ENCODE assay signal across 17 cellular contexts in genomic region chr16:87691686-87692079, GRCh38.
DNase-seq lines count a peak whose midpoint lies in the region; ATAC-seq and TF ChIP-seq lines count a peak whose summit lies in the region.
"Had no signal": no experiment of that assay in that cellular context is flagged by ENCODE, and none has a peak within 500 bp of the region (broad histone marks: within the 10 kb centered on the region; RNA-seq: fewer than 3 reads in every experiment).

No MANE protein-coding gene starts in this region.

- peak overlapping the region; percentile 2 to 97 (median 58); a peak in 17 of 22 replicates for H3K4me2 ChIP-seq in BLaER1 treated with 17β-estradiol and CSF1 and Interleukin-3, amounts not matched to agents 10 nM and 100 nM

- no peak for TF ChIP-seq CTCF in HEK293 (tag by site-specific recombination; IDR thresholded peaks at IDR 0.05)
- TF ChIP-seq CTCF in mesothelial cell of epicardium (IDR thresholded peaks at IDR 0.05; ENCODE audit: unreplicated experiment), result no peak

- H3K36me3 ChIP-seq in BLaER1 treated with 17β-estradiol and CSF1 and Interleukin-3, amounts not matched to agents 10 nM and 100 nM, result peaks cover 8 to 32% (median 18%) of the 10 kb centered on the region in 11 experiments; a peak in 16 of 22 replicates
- peaks cover 0 to 29% of the 10 kb centered on the region in 2 experiments; a peak in 1 of 3 replicates for H3K36me3 ChIP-seq in HEK293 (ENCODE audit: control insufficient read depth in 2 of 2, insufficient read depth in 1 of 2, low read length in 2 of 2)
- H3K36me3 ChIP-seq: SJCRH30 had no signal

- DNase-seq in activated CD4-positive, alpha-beta T cell treated with anti-CD3 and anti-CD28 coated beads, Interleukin-2, amount 10 ng/mL, durations not matched to agents 7 days and 5 days, result no peak
- no peak for DNase-seq in activated CD4-positive, alpha-beta T cell treated with anti-CD3 and anti-CD28 coated beads, Interleukin-2, amount 50 U/mL, for 48 hours
- DNase-seq in occipital lobe (lab: John Stamatoyannopoulos, UW) (peak; percentile 38), mesothelial cell of epicardium (ENCODE audit: low spot score in 2 of 2, unreplicated experiment in 2 of 2) (no peak), HUDEP-2 (lab: John Stamatoyannopoulos, UW; ENCODE audit: unreplicated experiment in 76 of 76) (no peak)
- DNase-seq: CD8-positive, alpha-beta memory T cell; GDM1; HCEC 1CT; Karpas-422; NCI-H1436; NCI-H1930; NCI-H226; SJCRH30 had no signal

- peaks cover 0 to 67% (median 28%) of the 10 kb centered on the region in 11 experiments; a peak in 15 of 22 replicates for H4K20me1 ChIP-seq in BLaER1 treated with 17β-estradiol and CSF1 and Interleukin-3, amounts not matched to agents 10 nM and 100 nM

- H3K4me3 Mint-ChIP-seq in activated CD4-positive, alpha-beta T cell treated with anti-CD3 and anti-CD28 coated beads, Interleukin-2, amount 10 ng/mL, durations not matched to agents 7 days and 5 days, result no peak overlapping the region
- H3K4me3 Mint-ChIP-seq in mesothelial cell of epicardium, result no peak overlapping the region
- H3K4me3 Mint-ChIP-seq: CD8-positive, alpha-beta memory T cell had no signal

- H3K36me3 Mint-ChIP-seq in activated CD4-positive, alpha-beta T cell treated with anti-CD3 and anti-CD28 coated beads, Interleukin-2, amount 10 ng/mL, durations not matched to agents 7 days and 5 days (ENCODE audit: low read depth), result peaks cover 6% of the 10 kb centered on the region
- peaks cover 3% of the 10 kb centered on the region for H3K36me3 Mint-ChIP-seq in mesothelial cell of epicardium

- no peaks in the 10 kb centered on the region for H3K9me3 ChIP-seq in BLaER1 treated with 17β-estradiol and CSF1 and Interleukin-3, amounts not matched to agents 10 nM and 100 nM (replicated peaks in 1 of 11)
- no peaks in the 10 kb centered on the region for H3K9me3 ChIP-seq in HEK293 (ENCODE audit: control insufficient read depth, insufficient read depth, low read depth, low read length)
- H3K9me3 ChIP-seq: SJCRH30 had no signal

- CTCF ChIA-PET in activated CD4-positive, alpha-beta T cell treated with anti-CD3 and anti-CD28 coated beads, Interleukin-2, amount 10 ng/mL, durations not matched to agents 7 days and 5 days (lab: Charles Lee), result interaction anchor here (0.6 to 2.4 kb wide), 2 partner anchors 11 to 533 kb away, joined by 4 to 8 read pairs; no protein-coding TSS in a partner anchor
- CTCF ChIA-PET in HEK293 (lab: Yijun Ruan, JAX), result no interaction called here

- POLR2A ChIA-PET in activated CD4-positive, alpha-beta T cell treated with anti-CD3 and anti-CD28 coated beads, Interleukin-2, amount 10 ng/mL, durations not matched to agents 7 days and 5 days (lab: Charles Lee), result no interaction called here
- POLR2A ChIA-PET in HEK293 (lab: Yijun Ruan, JAX), result no interaction called here

- peak overlapping the region; percentile 31 for H3K27ac Mint-ChIP-seq in activated CD4-positive, alpha-beta T cell treated with anti-CD3 and anti-CD28 coated beads, Interleukin-2, amount 10 ng/mL, durations not matched to agents 7 days and 5 days
- H3K27ac Mint-ChIP-seq in mesothelial cell of epicardium, result no peak overlapping the region

- peak overlapping the region in 3 of 11 experiments; percentile 26 to 41 (median 27); a peak in 4 of 22 replicates for H3K9ac ChIP-seq in BLaER1 treated with 17β-estradiol and CSF1 and Interleukin-3, amounts not matched to agents 10 nM and 100 nM

- H3K27me3 Mint-ChIP-seq in activated CD4-positive, alpha-beta T cell treated with anti-CD3 and anti-CD28 coated beads, Interleukin-2, amount 10 ng/mL, durations not matched to agents 7 days and 5 days, result no peaks in the 10 kb centered on the region
- H3K27me3 Mint-ChIP-seq in mesothelial cell of epicardium (ENCODE audit: low read depth), result no peaks in the 10 kb centered on the region
- H3K27me3 Mint-ChIP-seq: CD8-positive, alpha-beta memory T cell had no signal

- no peaks in the 10 kb centered on the region for H3K4me1 Mint-ChIP-seq in activated CD4-positive, alpha-beta T cell treated with anti-CD3 and anti-CD28 coated beads, Interleukin-2, amount 10 ng/mL, durations not matched to agents 7 days and 5 days
- H3K4me1 Mint-ChIP-seq in mesothelial cell of epicardium, result no peaks in the 10 kb centered on the region

- no peaks in the 10 kb centered on the region for H3K9me3 Mint-ChIP-seq in activated CD4-positive, alpha-beta T cell treated with anti-CD3 and anti-CD28 coated beads, Interleukin-2, amount 10 ng/mL, durations not matched to agents 7 days and 5 days
- no peaks in the 10 kb centered on the region for H3K9me3 Mint-ChIP-seq in mesothelial cell of epicardium
- H3K9me3 Mint-ChIP-seq: CD8-positive, alpha-beta memory T cell; IgD-negative memory B cell had no signal

- no peak overlapping the region for H3K4me3 ChIP-seq in BLaER1 treated with 17β-estradiol and CSF1 and Interleukin-3, amounts not matched to agents 10 nM and 100 nM
- no peak overlapping the region for H3K4me3 ChIP-seq in HEK293 (ENCODE audit: low read depth, low read length)
- H3K4me3 ChIP-seq: SJCRH30 had no signal

- peaks cover 0 to 12% (median 0%) of the 10 kb centered on the region in 11 experiments; a peak in 5 of 22 replicates for H3K27me3 ChIP-seq in BLaER1 treated with 17β-estradiol and CSF1 and Interleukin-3, amounts not matched to agents 10 nM and 100 nM
- H3K27me3 ChIP-seq: SJCRH30 had no signal

- ATAC-seq in GM21723 (IDR thresholded peaks at IDR 0.05; ENCODE audit: unreplicated experiment), result no peak

- peaks cover 8 to 71% (median 61%) of the 10 kb centered on the region in 10 experiments; a peak in 18 of 20 replicates for H3K4me1 ChIP-seq in BLaER1 treated with 17β-estradiol and CSF1 and Interleukin-3, amounts not matched to agents 10 nM and 100 nM
- H3K4me1 ChIP-seq in HEK293 (ENCODE audit: control insufficient read depth, insufficient read depth, low read length), result no peaks in the 10 kb centered on the region

- H3K27ac ChIP-seq in BLaER1 treated with 17β-estradiol and CSF1 and Interleukin-3, amounts not matched to agents 10 nM and 100 nM, result no peak overlapping the region
- H3K27ac ChIP-seq in HEK293 (ENCODE audit: extremely low read depth, low read depth, low read length), result no peak overlapping the region
- H3K27ac ChIP-seq: SJCRH30 had no signal

TF ChIP-seq in HEK293, 187 proteins besides CTCF, POLR2A, EP300 and RAD21:
- TF ChIP-seq ZSCAN18 (tag by site-specific recombination; IDR thresholded peaks at IDR 0.05), result no peak
- no peak for TF ChIP-seq ZNF174 (tag by site-specific recombination; IDR thresholded peaks at IDR 0.05)
- no peak for TF ChIP-seq ZBTB26 (tag by site-specific recombination; optimal IDR thresholded peaks at IDR 0.05)
- TF ChIP-seq ZNF132 (tag by site-specific recombination; IDR thresholded peaks at IDR 0.05; ENCODE audit: borderline replicate concordance), result no peak
- TF ChIP-seq SETDB1 (IDR thresholded peaks at IDR 0.05; ENCODE audit: insufficient read length, low read length), result no peak
- peak; percentile 13; the same call in 1 of the 2 replicates for TF ChIP-seq ZIC2 (tag by site-specific recombination; IDR thresholded peaks at IDR 0.05)
